In the genomic region with DNA sequence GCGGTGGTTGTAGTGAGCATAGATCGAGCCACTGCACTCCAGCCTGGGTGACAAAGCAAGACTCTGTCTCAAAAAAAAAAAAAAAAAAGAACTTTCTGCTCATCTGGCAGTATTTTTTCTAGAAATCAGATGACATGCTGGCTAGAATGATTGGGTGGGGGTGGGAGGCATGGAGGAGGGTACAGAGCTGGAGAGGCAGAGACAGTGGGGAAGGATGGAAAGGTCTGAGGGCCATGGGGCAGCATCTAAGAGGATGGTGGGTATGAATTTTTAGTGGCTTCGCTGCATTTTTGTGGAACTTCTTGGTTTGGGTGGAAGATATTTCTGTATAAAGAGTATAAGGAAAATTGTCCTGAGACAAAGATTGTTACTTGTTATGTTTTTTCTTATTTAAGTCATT, we compare ENCODE assay signal across 18 cellular contexts. TPM values are rescaled to one million over a fixed set of nuclear protein-coding genes. Genes with fewer than 3 reads are reported as not detected.
DNase-seq lines count a peak whose midpoint lies in the region; ATAC-seq and TF ChIP-seq lines count a peak whose summit lies in the region.
"Had no signal": no experiment of that assay in that cellular context is flagged by ENCODE, and none has a peak within 500 bp of the region (broad histone marks: within the 10 kb centered on the region; RNA-seq: fewer than 3 reads in every experiment).

No MANE protein-coding gene starts in this region.

- H3K36me3 Mint-ChIP-seq in WTC11: peaks cover 37% of the 10 kb centered on the region
- H3K36me3 Mint-ChIP-seq in stimulated activated memory B cell treated with anti-CD40 and anti-IgM and Interleukin-4, amounts not matched to agents 10 μg/mL and 1 μg/mL and 100 μg/mL, for 72 hours: peaks cover 31% of the 10 kb centered on the region
- no peaks in the 10 kb centered on the region for H3K36me3 Mint-ChIP-seq in activated T-cell treated with anti-CD3 and anti-CD28 coated beads, Interleukin-2, amount 50 U/mL, for 72 hours (ENCODE audit: insufficient read depth in 2 of 2)
- H3K36me3 Mint-ChIP-seq: CD14-positive monocyte, naive B cell had no signal

- no peaks in the 10 kb centered on the region for H3K4me1 Mint-ChIP-seq in WTC11
- no peaks in the 10 kb centered on the region for H3K4me1 Mint-ChIP-seq in stimulated activated memory B cell treated with anti-CD40 and anti-IgM and Interleukin-4, amounts not matched to agents 10 μg/mL and 1 μg/mL and 100 μg/mL, for 72 hours
- H3K4me1 Mint-ChIP-seq in activated T-cell treated with anti-CD3 and anti-CD28 coated beads, Interleukin-2, amount 50 U/mL, for 72 hours (ENCODE audit: low read depth): no peaks in the 10 kb centered on the region
- H3K4me1 Mint-ChIP-seq: activated CD4-positive, alpha-beta T cell treated with anti-CD3 and anti-CD28 coated beads for 36 hours; naive B cell had no signal

- H3K4me3 Mint-ChIP-seq in WTC11: no peak overlapping the region
- no peak overlapping the region for H3K4me3 Mint-ChIP-seq in stimulated activated memory B cell treated with anti-CD40 and anti-IgM and Interleukin-4, amounts not matched to agents 10 μg/mL and 1 μg/mL and 100 μg/mL, for 72 hours
- H3K4me3 Mint-ChIP-seq in activated T-cell treated with anti-CD3 and anti-CD28 coated beads, Interleukin-2, amount 50 U/mL, for 72 hours: no peak overlapping the region
- H3K4me3 Mint-ChIP-seq: activated CD4-positive, alpha-beta T cell treated with anti-CD3 and anti-CD28 coated beads for 36 hours; CD14-positive monocyte; naive B cell had no signal

- peak overlapping the region; percentile 68 for H3K27ac Mint-ChIP-seq in WTC11
- peak overlapping the region; percentile 64 for H3K27ac Mint-ChIP-seq in stimulated activated memory B cell treated with anti-CD40 and anti-IgM and Interleukin-4, amounts not matched to agents 10 μg/mL and 1 μg/mL and 100 μg/mL, for 72 hours
- no peak overlapping the region for H3K27ac Mint-ChIP-seq in activated T-cell treated with anti-CD3 and anti-CD28 coated beads, Interleukin-2, amount 50 U/mL, for 72 hours
- H3K27ac Mint-ChIP-seq: activated CD4-positive, alpha-beta T cell treated with anti-CD3 and anti-CD28 coated beads for 36 hours; naive B cell; progenitor cell of endocrine pancreas had no signal

- H3K9me3 Mint-ChIP-seq in WTC11: no peaks in the 10 kb centered on the region
- H3K9me3 Mint-ChIP-seq in stimulated activated memory B cell treated with anti-CD40 and anti-IgM and Interleukin-4, amounts not matched to agents 10 μg/mL and 1 μg/mL and 100 μg/mL, for 72 hours: no peaks in the 10 kb centered on the region
- H3K9me3 Mint-ChIP-seq in activated T-cell treated with anti-CD3 and anti-CD28 coated beads, Interleukin-2, amount 50 U/mL, for 72 hours: no peaks in the 10 kb centered on the region
- H3K9me3 Mint-ChIP-seq: CD14-positive monocyte, naive B cell had no signal

- no peaks in the 10 kb centered on the region for H3K27me3 Mint-ChIP-seq in WTC11 (ENCODE audit: low read depth)
- H3K27me3 Mint-ChIP-seq in stimulated activated memory B cell treated with anti-CD40 and anti-IgM and Interleukin-4, amounts not matched to agents 10 μg/mL and 1 μg/mL and 100 μg/mL, for 72 hours: no peaks in the 10 kb centered on the region
- no peaks in the 10 kb centered on the region for H3K27me3 Mint-ChIP-seq in activated T-cell treated with anti-CD3 and anti-CD28 coated beads, Interleukin-2, amount 50 U/mL, for 72 hours (ENCODE audit: low read depth)
- H3K27me3 Mint-ChIP-seq: activated CD4-positive, alpha-beta T cell treated with anti-CD3 and anti-CD28 coated beads for 36 hours; naive B cell; progenitor cell of endocrine pancreas had no signal

- POLR2A ChIA-PET in WTC11 (lab: Charles Lee): interaction anchor here (0.7 kb wide), 1 partner anchor 176 kb away, joined by 8 read pairs; no protein-coding TSS in a partner anchor

- TF ChIP-seq CTCF in WTC11 (IDR thresholded peaks at IDR 0.05) (no peak), omental fat pad (IDR thresholded peaks at IDR 0.05) (no peak)

- CTCF ChIA-PET in WTC11 (lab: Charles Lee): interaction anchor here (2.1 kb wide), 1 partner anchor 173 kb away, joined by 4 read pairs; no protein-coding TSS in a partner anchor

- DNase-seq in EH (ENCODE audit: low read depth) (peak; percentile 64), WTC11 (ENCODE audit: low spot score) (no peak), foreskin melanocyte (peak; percentile 83), omental fat pad (ENCODE audit: low spot score) (no peak)
- DNase-seq in activated T-cell treated with anti-CD3 and anti-CD28 coated beads, Interleukin-2, amount 50 U/mL, for 72 hours: no peak
- DNase-seq in stimulated activated CD4-positive, alpha-beta T cell treated with anti-CD3 and anti-CD28 coated beads, Interleukin-4, amount 100 ng/mL, for 4 hours: no peak
- DNase-seq: activated CD4-positive, alpha-beta T cell treated with anti-CD3 and anti-CD28 coated beads for 36 hours; activated CD8-positive, alpha-beta memory T cell treated with anti-CD3 and anti-CD28 coated beads, Interleukin-2, amount 50 U/mL, for 4 hours; activated gamma-delta T cell; cerebellar nuclear complex; DMS153; foreskin keratinocyte; naive B cell; NCI-H1436 had no signal

- ATAC-seq in WTC11: no peak
- no peak for ATAC-seq in stimulated activated memory B cell treated with anti-CD40 and anti-IgM and Interleukin-4, amounts not matched to agents 10 μg/mL and 1 μg/mL and 100 μg/mL, for 72 hours
- ATAC-seq in GM21381 (IDR thresholded peaks at IDR 0.05; ENCODE audit: unreplicated experiment): no peak
- ATAC-seq in omental fat pad (ENCODE audit: low FRiP score): no peak
- ATAC-seq in activated T-cell treated with anti-CD3 and anti-CD28 coated beads, Interleukin-2, amount 50 U/mL, for 72 hours (replicated peaks in 1 of 2): no peak
- ATAC-seq: activated CD4-positive, alpha-beta T cell treated with anti-CD3 and anti-CD28 coated beads for 36 hours; foreskin keratinocyte had no signal

TF ChIP-seq in WTC11, 78 proteins besides CTCF, POLR2A, EP300 and RAD21:
- TF ChIP-seq ZNF317 (CRISPR knock-in tag; IDR thresholded peaks at IDR 0.05; ENCODE audit: borderline replicate concordance, low read depth): no peak
- TF ChIP-seq NFYB (CRISPR knock-in tag; conservative IDR thresholded peaks at IDR 0.05; ENCODE audit: low read depth): no peak

RNA-seq across cellular contexts. Expression of gene ARMC9, which starts 23.3 kb away (rescaled TPM):
- total RNA-seq in WTC11 (2021) (34.5 to 37.5 TPM (median 34.9 TPM) in 3 replicates), omental fat pad (10 to 100 TPM in 1 of 4 donors, 1 to 10 TPM in 3; 2.8 to 15.9 (median 6.6) TPM)
- 1 to 10 TPM; 1.4 to 2.1 TPM for total RNA-seq in activated T-cell treated with anti-CD3 and anti-CD28 coated beads, Interleukin-2, amount 50 U/mL, for 72 hours

Comparison
In these comparisons a context has a peak if more than half of its experiments do, and no peak if none do; other contexts are left out.
1. DNase-seq: peak in EH (single experiment) and foreskin melanocyte (single experiment); none in WTC11 (single experiment), omental fat pad (single experiment), activated T-cell treated with anti-CD3 and anti-CD28 coated beads, Interleukin-2, amount 50 U/mL, for 72 hours (0 of 2) and stimulated activated CD4-positive, alpha-beta T cell treated with anti-CD3 and anti-CD28 coated beads, Interleukin-4, amount 100 ng/mL, for 4 hours (0 of 2).